In genomic region chr11:57344826-57345225, GRCh38 we compare ENCODE assay signal across 1 cellular context.
TF ChIP-seq lines count a peak whose summit lies in the region.

No MANE protein-coding gene starts in this region.

TF ChIP-seq in endothelial cell of umbilical vein, 7 proteins besides CTCF, POLR2A, EP300 and RAD21:
- TF ChIP-seq JUN (IDR thresholded peaks at IDR 0.05; ENCODE audit: borderline replicate concordance, insufficient read depth, insufficient read length, low read depth) (no peak), MYC (IDR thresholded peaks at IDR 0.05; ENCODE audit: low read depth, low read length) (no peak), POLR2AphosphoS5 (IDR thresholded peaks at IDR 0.05; ENCODE audit: insufficient read depth, low read depth, low read length) (no peak), GATA2 (IDR thresholded peaks at IDR 0.05; ENCODE audit: insufficient read depth, insufficient read length, low read depth, low read length) (no peak), MAX (IDR thresholded peaks at IDR 0.05; ENCODE audit: insufficient read depth, insufficient read length) (no peak)
